23 cellular contexts compared by ENCODE assay signal in the genomic region with DNA sequence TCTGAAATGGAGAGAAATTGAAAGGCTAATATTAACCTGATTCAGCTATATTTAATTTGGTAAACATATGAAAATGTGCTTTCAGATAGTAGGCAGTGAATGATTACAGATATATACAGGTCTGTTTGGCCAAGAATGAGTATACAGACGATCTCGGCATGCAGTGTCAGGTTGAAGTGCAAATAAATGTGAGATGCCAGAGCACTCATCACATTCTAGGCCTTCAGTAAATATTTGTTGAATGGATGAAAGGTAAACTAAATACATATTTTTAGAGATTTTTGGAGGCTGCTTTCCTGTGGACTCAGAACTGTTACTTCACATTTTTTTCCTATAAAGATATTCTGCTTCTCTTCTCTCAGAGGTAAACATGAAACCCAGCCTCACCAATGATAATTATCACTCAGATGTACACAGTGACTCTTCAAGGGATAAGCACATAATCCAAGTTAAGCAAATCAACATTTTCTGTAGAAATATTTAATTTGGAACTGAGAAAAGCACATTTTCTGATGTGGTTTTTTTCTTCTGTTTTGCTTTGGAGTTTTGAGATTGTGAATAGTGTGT.
"Had no signal": no experiment of that assay in that cellular context is flagged by ENCODE, and none has a peak within 500 bp of the region (broad histone marks: within the 10 kb centered on the region; RNA-seq: fewer than 3 reads in every experiment).

No MANE protein-coding gene starts in this region.

- H3K9me3 Mint-ChIP-seq: stimulated activated memory B cell treated with anti-CD40 and anti-IgM and Interleukin-4, amounts not matched to agents 10 μg/mL and 1 μg/mL and 100 μg/mL, for 72 hours had no signal

- H3K27me3 Mint-ChIP-seq: activated B cell treated with CpG ODN at 0.5 μM for 24 hours; activated CD4-positive, alpha-beta memory T cell treated with anti-CD3 and anti-CD28 coated beads for 36 hours; activated CD8-positive, alpha-beta memory T cell treated with anti-CD3 and anti-CD28 coated beads, Interleukin-2, amount 10 ng/mL, durations not matched to agents 7 days and 5 days; activated naive CD8-positive, alpha-beta T cell treated with anti-CD3 and anti-CD28 coated beads, Interleukin-2, amount 50 U/mL, for 24 hours; activated T-helper 17 cell treated with anti-CD3 and anti-CD28 coated beads, Interleukin-2, amount 50 U/mL, for 72 hours; naive thymus-derived CD8-positive, alpha-beta T cell; stimulated activated memory B cell treated with anti-CD40 and anti-IgM and Interleukin-4, amounts not matched to agents 10 μg/mL and 1 μg/mL and 100 μg/mL, for 72 hours had no signal

- H3K27ac Mint-ChIP-seq: activated B cell treated with CpG ODN at 0.5 μM for 24 hours; activated CD4-positive, alpha-beta memory T cell treated with anti-CD3 and anti-CD28 coated beads for 36 hours; activated CD8-positive, alpha-beta memory T cell treated with anti-CD3 and anti-CD28 coated beads, Interleukin-2, amount 10 ng/mL, durations not matched to agents 7 days and 5 days; activated naive CD4-positive, alpha-beta T cell treated with anti-CD3 and anti-CD28 coated beads for 36 hours; activated naive CD8-positive, alpha-beta T cell treated with anti-CD3 and anti-CD28 coated beads, Interleukin-2, amount 50 U/mL, for 24 hours; activated T-helper 17 cell treated with anti-CD3 and anti-CD28 coated beads, Interleukin-2, amount 50 U/mL, for 72 hours; naive thymus-derived CD8-positive, alpha-beta T cell; stimulated activated memory B cell treated with anti-CD40 and anti-IgM and Interleukin-4, amounts not matched to agents 10 μg/mL and 1 μg/mL and 100 μg/mL, for 72 hours had no signal

- H3K27ac ChIP-seq: gastrocnemius medialis, heart left ventricle, neutrophil, parathyroid adenoma, spleen, thoracic aorta, upper lobe of left lung had no signal

- H3K36me3 Mint-ChIP-seq: activated CD4-positive, alpha-beta memory T cell treated with anti-CD3 and anti-CD28 coated beads for 36 hours; activated CD8-positive, alpha-beta memory T cell treated with anti-CD3 and anti-CD28 coated beads, Interleukin-2, amount 10 ng/mL, durations not matched to agents 7 days and 5 days; stimulated activated memory B cell treated with anti-CD40 and anti-IgM and Interleukin-4, amounts not matched to agents 10 μg/mL and 1 μg/mL and 100 μg/mL, for 72 hours had no signal

- DNase-seq: activated B cell treated with CpG ODN at 0.5 μM for 24 hours; activated CD4-positive, alpha-beta memory T cell treated with anti-CD3 and anti-CD28 coated beads for 36 hours; activated CD4-positive, alpha-beta T cell treated with anti-CD3 and anti-CD28 coated beads for 4 hours; activated CD8-positive, alpha-beta memory T cell treated with anti-CD3 and anti-CD28 coated beads, Interleukin-2, amount 10 ng/mL, durations not matched to agents 7 days and 5 days; activated naive CD4-positive, alpha-beta T cell treated with anti-CD3 and anti-CD28 coated beads for 36 hours; activated naive CD8-positive, alpha-beta T cell treated with anti-CD3 and anti-CD28 coated beads, Interleukin-2, amount 50 U/mL, for 24 hours; anterior cingulate cortex; cerebellar nuclear complex; effector CD4-positive, alpha-beta T cell; gastrocnemius medialis; heart left ventricle; mesenchymal stem cell; naive thymus-derived CD8-positive, alpha-beta T cell; spleen; stimulated activated CD4-positive, alpha-beta T cell treated with anti-CD3 and anti-CD28 coated beads, Interleukin-4, amount 100 ng/mL, for 4 hours; upper lobe of left lung had no signal

- H3K27me3 ChIP-seq: gastrocnemius medialis, heart left ventricle, neutrophil, spleen, upper lobe of left lung had no signal

- H3K9me3 ChIP-seq: gastrocnemius medialis, neutrophil, thoracic aorta, upper lobe of left lung had no signal

- ATAC-seq: activated CD8-positive, alpha-beta memory T cell treated with anti-CD3 and anti-CD28 coated beads, Interleukin-2, amount 10 ng/mL, durations not matched to agents 7 days and 5 days; activated naive CD8-positive, alpha-beta T cell treated with anti-CD3 and anti-CD28 coated beads, Interleukin-2, amount 50 U/mL, for 24 hours; activated T-helper 17 cell treated with anti-CD3 and anti-CD28 coated beads, Interleukin-2, amount 50 U/mL, for 72 hours; esophagus mucosa; gastrocnemius medialis; heart left ventricle; naive thymus-derived CD8-positive, alpha-beta T cell; sciatic nerve; stimulated activated memory B cell treated with anti-CD40 and anti-IgM and Interleukin-4, amounts not matched to agents 10 μg/mL and 1 μg/mL and 100 μg/mL, for 72 hours had no signal

- H3K36me3 ChIP-seq: gastrocnemius medialis, heart left ventricle, neutrophil, spleen, thoracic aorta, upper lobe of left lung had no signal

- H3K4me1 ChIP-seq: gastrocnemius medialis, heart left ventricle, parathyroid adenoma, spleen, upper lobe of left lung had no signal

- H3K4me3 Mint-ChIP-seq: activated B cell treated with CpG ODN at 0.5 μM for 24 hours; activated CD4-positive, alpha-beta memory T cell treated with anti-CD3 and anti-CD28 coated beads for 36 hours; activated CD8-positive, alpha-beta memory T cell treated with anti-CD3 and anti-CD28 coated beads, Interleukin-2, amount 10 ng/mL, durations not matched to agents 7 days and 5 days; activated naive CD4-positive, alpha-beta T cell treated with anti-CD3 and anti-CD28 coated beads for 36 hours; activated naive CD8-positive, alpha-beta T cell treated with anti-CD3 and anti-CD28 coated beads, Interleukin-2, amount 50 U/mL, for 24 hours; activated T-helper 17 cell treated with anti-CD3 and anti-CD28 coated beads, Interleukin-2, amount 50 U/mL, for 72 hours; naive thymus-derived CD8-positive, alpha-beta T cell; stimulated activated memory B cell treated with anti-CD40 and anti-IgM and Interleukin-4, amounts not matched to agents 10 μg/mL and 1 μg/mL and 100 μg/mL, for 72 hours had no signal

- H2AFZ ChIP-seq: parathyroid adenoma had no signal

- H3K4me3 ChIP-seq: gastrocnemius medialis, heart left ventricle, spleen, thoracic aorta, upper lobe of left lung had no signal

- H3K4me1 Mint-ChIP-seq: activated B cell treated with CpG ODN at 0.5 μM for 24 hours; activated CD8-positive, alpha-beta memory T cell treated with anti-CD3 and anti-CD28 coated beads, Interleukin-2, amount 10 ng/mL, durations not matched to agents 7 days and 5 days; activated naive CD8-positive, alpha-beta T cell treated with anti-CD3 and anti-CD28 coated beads, Interleukin-2, amount 50 U/mL, for 24 hours; activated T-helper 17 cell treated with anti-CD3 and anti-CD28 coated beads, Interleukin-2, amount 50 U/mL, for 72 hours; naive thymus-derived CD8-positive, alpha-beta T cell; stimulated activated memory B cell treated with anti-CD40 and anti-IgM and Interleukin-4, amounts not matched to agents 10 μg/mL and 1 μg/mL and 100 μg/mL, for 72 hours had no signal
